Comparison of ENCODE assay signal across 1 cellular context in the genomic region with DNA sequence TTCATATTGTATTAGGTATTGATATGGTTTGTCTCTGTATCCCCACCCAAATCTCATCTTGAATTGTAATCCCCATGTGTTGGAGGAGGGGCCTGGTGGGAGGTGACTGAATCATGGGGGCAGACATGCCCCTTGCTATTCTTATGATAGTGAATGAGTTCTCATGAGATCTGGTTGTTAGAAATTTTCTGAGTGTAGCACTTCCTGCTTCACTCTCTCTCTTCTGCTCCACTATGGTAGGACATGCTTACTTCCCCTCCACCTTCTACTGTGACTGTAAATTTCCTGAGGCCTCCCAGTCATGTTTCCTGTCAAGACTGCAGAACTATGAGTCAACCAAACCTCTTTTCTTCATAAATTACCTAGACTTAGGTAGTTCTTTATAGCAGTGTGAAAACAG.
TF ChIP-seq lines count a peak whose summit lies in the region.

No MANE protein-coding gene starts in this region.

TF ChIP-seq in SK-N-SH, 30 proteins besides CTCF, POLR2A, EP300 and RAD21 (continued from another document):
- TF ChIP-seq TEAD4 (IDR thresholded peaks at IDR 0.05; ENCODE audit: borderline replicate concordance, insufficient read depth) = no peak
- no peak for TF ChIP-seq RXRA (IDR thresholded peaks at IDR 0.05; ENCODE audit: borderline replicate concordance, low read depth)
- no peak for TF ChIP-seq POLR2AphosphoS5 (IDR thresholded peaks at IDR 0.05; ENCODE audit: low read depth, low read length)
TF ChIP-seq in SK-N-SH: peak in this region for 0.
